In the genomic region with DNA sequence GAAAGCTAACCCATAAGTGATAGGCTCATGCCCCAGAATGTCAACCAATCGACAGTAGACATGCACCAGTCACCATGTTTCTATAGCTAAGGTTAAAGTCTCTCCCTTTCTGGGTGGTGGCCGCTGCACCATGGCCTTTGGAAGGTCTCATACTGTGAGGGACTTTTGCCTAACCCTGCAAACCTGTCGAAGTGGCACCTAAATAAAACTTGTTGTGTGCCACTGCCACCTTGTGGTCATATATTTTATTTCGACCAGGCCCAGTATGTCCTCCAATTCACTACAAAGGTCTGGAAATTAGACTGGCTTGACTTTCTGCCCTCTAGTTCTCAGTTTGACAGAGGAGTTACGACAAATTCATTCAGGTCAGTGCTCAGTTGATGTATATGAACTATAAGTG, we compare ENCODE assay signal across 8 cellular contexts.
A peak's percentile ranks its signal among the peaks of the same experiment; 100 is the strongest.
DNase-seq lines count a peak whose midpoint lies in the region; ATAC-seq and TF ChIP-seq lines count a peak whose summit lies in the region.

No MANE protein-coding gene starts in this region.

- no peak for TF ChIP-seq POLR2A in transverse colon (IDR thresholded peaks at IDR 0.05)

- no peaks in the 10 kb centered on the region for H3K36me3 ChIP-seq in SU-DHL-6 (ENCODE audit: low read length)
- no peaks in the 10 kb centered on the region for H3K36me3 ChIP-seq in lower lobe of right lung
- H3K36me3 ChIP-seq in transverse colon = no peaks in the 10 kb centered on the region

- ATAC-seq in lower lobe of right lung = peak in 1 of 2 donors; percentile 76

- 19% methylated on average over 5 of the region's 5 CpGs; no CpG with 5 or more reads in 1 of the 2 donors for WGBS in transverse colon (ENCODE audit: low coverage in 1 of 2), 2 donors

- no peaks in the 10 kb centered on the region for H3K9me3 ChIP-seq in SU-DHL-6 (ENCODE audit: insufficient read depth, low read length)
- no peaks in the 10 kb centered on the region for H3K9me3 ChIP-seq in lower lobe of right lung
- no peaks in the 10 kb centered on the region for H3K9me3 ChIP-seq in transverse colon

- H3K9ac ChIP-seq in SU-DHL-6 (ENCODE audit: low read length) = no peak overlapping the region

- no peak overlapping the region for H2AFZ ChIP-seq in SU-DHL-6 (ENCODE audit: low read depth, low read length, severe bottlenecking)

- H3K4me2 ChIP-seq in SU-DHL-6 (ENCODE audit: low read depth, low read length, poor library complexity, severe bottlenecking) = no peak overlapping the region

- H4K20me1 ChIP-seq in SU-DHL-6 (ENCODE audit: low read depth, low read length) = no peaks in the 10 kb centered on the region

- H3K4me1 ChIP-seq in lower lobe of right lung (no peaks in the 10 kb centered on the region), transverse colon (no peaks in the 10 kb centered on the region)

- no peaks in the 10 kb centered on the region for H3K79me2 ChIP-seq in SU-DHL-6 (ENCODE audit: insufficient read depth, low read length)

- H3F3A ChIP-seq in SU-DHL-6 (ENCODE audit: insufficient read depth) = no peaks in the 10 kb centered on the region

- TF ChIP-seq CTCF in SU-DHL-6 (IDR thresholded peaks at IDR 0.05; ENCODE audit: insufficient read depth, low read length, poor library complexity, severe bottlenecking) (peak; percentile 14), cardiac fibroblast (IDR thresholded peaks at IDR 0.05; ENCODE audit: low read depth, low read length) (peak; percentile 25), lower lobe of right lung (IDR thresholded peaks at IDR 0.05) (peak; percentile 44), transverse colon (IDR thresholded peaks at IDR 0.05) (peak; percentile 33 to 57 (median 42))

- no peaks in the 10 kb centered on the region for H3K9me2 ChIP-seq in SU-DHL-6 (replicated peaks; ENCODE audit: insufficient read depth, low read length)

- in situ Hi-C loops in transverse colon (cut with MboI; ENCODE audit: low pct_ligation_motif_present in 1 of 4, low pct_unique_long_range_greater_than_20kb in 1 of 4, low sequenced_read_pairs in 3 of 4) = no loop called here

- H3K4me3 ChIP-seq in SU-DHL-6 (ENCODE audit: insufficient read depth, low read length, poor library complexity, severe bottlenecking) (no peak overlapping the region), cardiac fibroblast (replicated peaks in 1 of 2; ENCODE audit: low read depth in 2 of 2, low read length in 2 of 2) (no peak overlapping the region), lower lobe of right lung (no peak overlapping the region), transverse colon (no peak overlapping the region)

- TF ChIP-seq EP300 in transverse colon (IDR thresholded peaks at IDR 0.05; ENCODE audit: low read depth) = no peak

- intact Hi-C loops in lower lobe of right lung (cut with DNase I) (no loop called here), transverse colon (cut with DNase I; ENCODE audit: low total_unique reads) (no loop called here)

- DNase-seq in activated gamma-delta T cell treated with Interleukin-2 at 50 U/mL for 16 hours (peak; percentile 6), activated gamma-delta T cell (lab: John Stamatoyannopoulos, UW) (no peak), H4 (ENCODE audit: low spot score) (peak; percentile 29), Kasumi-1 (lab: John Stamatoyannopoulos, UW) (peak; percentile 31 to 40), cardiac fibroblast (ENCODE audit: low read depth in 2 of 2) (peak; percentile 39 to 59), lower lobe of right lung (no peak), transverse colon (peak; percentile 29)

- H3K27me3 ChIP-seq in SU-DHL-6 (ENCODE audit: low read length) = no peaks in the 10 kb centered on the region
- H3K27me3 ChIP-seq in lower lobe of right lung (ENCODE audit: low read depth) = no peaks in the 10 kb centered on the region
- H3K27me3 ChIP-seq in transverse colon = no peaks in the 10 kb centered on the region

- H3K27ac ChIP-seq in SU-DHL-6 (ENCODE audit: low read depth, low read length) (no peak overlapping the region), lower lobe of right lung (no peak overlapping the region), transverse colon (no peak overlapping the region)

Comparison
In these comparisons a context has a peak if more than half of its experiments do, and no peak if none do; other contexts are left out.
1. DNase-seq: peak in activated gamma-delta T cell treated with Interleukin-2 at 50 U/mL for 16 hours (single experiment), H4 (single experiment), Kasumi-1 (2 of 2), cardiac fibroblast (2 of 2) and transverse colon (single experiment); none in activated gamma-delta T cell (single experiment) and lower lobe of right lung (single experiment).
2. Peak in every context shown above with its lines, with median percentiles within 50 percentile points of each other: CTCF ChIP-seq.